8 cellular contexts compared by ENCODE assay signal in the genomic region with DNA sequence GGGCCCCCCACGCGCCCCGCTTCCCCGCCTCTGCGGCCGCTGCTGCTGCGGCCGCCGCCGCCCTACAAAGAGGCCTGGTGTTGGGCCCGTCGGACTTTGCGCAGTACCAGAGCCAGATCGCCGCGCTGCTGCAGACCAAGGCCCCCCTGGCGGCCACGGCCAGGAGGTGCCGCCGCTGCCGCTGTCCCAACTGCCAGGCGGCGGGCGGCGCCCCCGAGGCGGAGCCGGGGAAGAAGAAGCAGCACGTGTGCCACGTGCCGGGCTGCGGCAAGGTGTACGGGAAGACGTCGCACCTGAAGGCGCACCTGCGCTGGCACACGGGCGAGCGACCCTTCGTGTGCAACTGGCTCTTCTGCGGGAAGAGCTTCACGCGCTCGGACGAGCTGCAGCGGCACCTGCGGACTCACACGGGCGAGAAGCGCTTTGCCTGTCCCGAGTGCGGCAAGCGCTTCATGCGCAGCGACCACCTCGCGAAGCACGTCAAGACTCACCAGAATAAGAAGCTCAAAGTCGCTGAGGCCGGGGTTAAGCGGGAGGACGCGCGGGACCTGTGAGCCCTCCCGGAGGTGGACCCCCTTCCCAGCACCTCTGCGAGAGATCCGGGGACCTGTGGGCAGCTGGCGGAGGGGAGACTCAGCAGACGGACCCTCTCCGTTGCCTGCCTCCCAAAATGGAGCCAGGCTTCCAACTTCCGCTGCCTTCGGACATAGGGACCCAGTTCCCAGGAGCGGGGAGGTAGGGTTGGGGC. TPM values are rescaled to one million over a fixed set of nuclear protein-coding genes. Genes with fewer than 3 reads are reported as not detected.
DNase-seq lines count a peak whose midpoint lies in the region; TF ChIP-seq lines count a peak whose summit lies in the region.

No MANE protein-coding gene starts in this region.

- TF ChIP-seq EP300 in ovary (IDR thresholded peaks at IDR 0.05), result no peak

- H3K27me3 ChIP-seq in ovary, result no peaks in the 10 kb centered on the region

- H3K9me3 Mint-ChIP-seq in activated T-cell treated with anti-CD3 and anti-CD28 coated beads, Interleukin-2, amount 50 U/mL, for 24 hours, result no peaks in the 10 kb centered on the region

- H3K4me1 Mint-ChIP-seq in activated T-cell treated with anti-CD3 and anti-CD28 coated beads, Interleukin-2, amount 50 U/mL, for 24 hours (ENCODE audit: low read depth), result peaks cover 36% of the 10 kb centered on the region

- H3K4me3 Mint-ChIP-seq in activated T-cell treated with anti-CD3 and anti-CD28 coated beads, Interleukin-2, amount 50 U/mL, for 24 hours, result peak overlapping the region; percentile 23

- H3K4me3 ChIP-seq in ovary, result peak overlapping the region; percentile 42

- DNase-seq in activated T-cell treated with anti-CD3 and anti-CD28 coated beads, Interleukin-2, amount 50 U/mL, for 24 hours, result peak; percentile 65
- peak; percentile 22 for DNase-seq in foreskin melanocyte
- peak in 3 of 5 donors; percentile 19 to 55 (median 28) for DNase-seq in ovary
- DNase-seq in SKM-1 (lab: John Stamatoyannopoulos, UW; ENCODE audit: unreplicated experiment), result no peak
- no peak for DNase-seq in DMS153 treated with DMSO at 0.1 percent for 48 hours (lab: John Stamatoyannopoulos, UW; ENCODE audit: unreplicated experiment)
- DNase-seq in NCI-H187 (lab: John Stamatoyannopoulos, UW), result no peak
- no peak for DNase-seq in effector CD4-positive, alpha-beta T cell

- peak; percentile 56 for TF ChIP-seq CTCF in GM12874 (IDR thresholded peaks at IDR 0.05; ENCODE audit: insufficient read depth, low read depth, low read length)
- TF ChIP-seq CTCF in ovary (IDR thresholded peaks at IDR 0.05), result peak in 2 of 3 donors; percentile 11 to 24

- H3K4me1 ChIP-seq in ovary (ENCODE audit: insufficient read depth), result peaks cover 15% of the 10 kb centered on the region

- H3K36me3 ChIP-seq in ovary, result no peaks in the 10 kb centered on the region

- 14 to 20% (median 15%) methylated on average over 60 to 74 of the region's 74 CpGs for WGBS in ovary, 3 donors

- H3K36me3 Mint-ChIP-seq in activated T-cell treated with anti-CD3 and anti-CD28 coated beads, Interleukin-2, amount 50 U/mL, for 24 hours (ENCODE audit: low read depth), result no peaks in the 10 kb centered on the region

- no peaks in the 10 kb centered on the region for H3K9me3 ChIP-seq in ovary

- no peak overlapping the region for H3K27ac ChIP-seq in ovary

- H3K27me3 Mint-ChIP-seq in activated T-cell treated with anti-CD3 and anti-CD28 coated beads, Interleukin-2, amount 50 U/mL, for 24 hours, result peaks cover 73% of the 10 kb centered on the region

- intact Hi-C loops in ovary (cut with DNase I), result loop anchor here in 1 of 4 donors (10.0 kb wide), 1 partner anchor 98 kb away; a partner anchor contains a TSS

- H3K27ac Mint-ChIP-seq in activated T-cell treated with anti-CD3 and anti-CD28 coated beads, Interleukin-2, amount 50 U/mL, for 24 hours, result peak overlapping the region; percentile 14

- no peak for TF ChIP-seq POLR2A in ovary (IDR thresholded peaks at IDR 0.05)

RNA-seq across cellular contexts. Expression of a gene that starts 1.9 kb away (rescaled TPM):
- total RNA-seq in ovary, result 1 to 10 TPM in 4 of 7 donors, under 1 TPM in 2, not detected in 1; 0.30 to 2.9 (median 1.2) TPM
- polyA plus RNA-seq in ovary, result under 1 TPM; 0.20 to 0.22 TPM

RNA-seq across cellular contexts. Expression of a gene that starts 53.2 kb away (rescaled TPM):
- 1 to 10 TPM in 5 of 7 donors, under 1 TPM in 1, not detected in 1; 0.99 to 3.2 (median 1.3) TPM for total RNA-seq in ovary
- polyA plus RNA-seq in ovary, result 1 to 10 TPM in 1 of 2 donors, under 1 TPM in 1; 0.23 to 2.4 TPM

Comparison
In these comparisons a context has a peak if more than half of its experiments do, and no peak if none do; other contexts are left out.
1. DNase-seq: peak in activated T-cell treated with anti-CD3 and anti-CD28 coated beads, Interleukin-2, amount 50 U/mL, for 24 hours (single experiment), foreskin melanocyte (single experiment) and ovary (3 of 5); none in SKM-1 (single experiment), DMS153 treated with DMSO at 0.1 percent for 48 hours (single experiment), NCI-H187 (0 of 2) and effector CD4-positive, alpha-beta T cell (single experiment).